20 cellular contexts compared by ENCODE assay signal in genomic region chr10:58431903-58432302, GRCh38.
"Had no signal": no experiment of that assay in that cellular context is flagged by ENCODE, and none has a peak within 500 bp of the region (broad histone marks: within the 10 kb centered on the region; RNA-seq: fewer than 3 reads in every experiment).

No MANE protein-coding gene starts in this region.

- H3K4me3 Mint-ChIP-seq: activated CD4-positive, alpha-beta T cell treated with anti-CD3 and anti-CD28 coated beads for 36 hours; activated naive CD8-positive, alpha-beta T cell treated with anti-CD3 and anti-CD28 coated beads, Interleukin-2, amount 10 ng/mL, durations not matched to agents 7 days and 5 days; activated T-helper 1 cell treated with anti-CD3 and anti-CD28 coated beads, Interleukin-12 subunit alpha, Interleukin-12 subunit beta, Interleukin-2, Interleukin-4 antibody, amounts not matched to agents 30 ng/mL and 10 ng/mL and 1 ng/mL, durations not matched to agents 14 hours and 24 hours and 36 hours; memory B cell; naive B cell; neural progenitor cell; T-cell; WTC11 had no signal

- H3K9me3 Mint-ChIP-seq: activated T-helper 1 cell treated with anti-CD3 and anti-CD28 coated beads, Interleukin-12 subunit alpha, Interleukin-12 subunit beta, Interleukin-2, Interleukin-4 antibody, amounts not matched to agents 30 ng/mL and 10 ng/mL and 1 ng/mL, durations not matched to agents 14 hours and 24 hours and 36 hours; T-cell had no signal

- H3K36me3 ChIP-seq: breast epithelium, left lung, neural progenitor cell, sigmoid colon, tibial artery had no signal

- H3K4me2 ChIP-seq: neural progenitor cell had no signal

- H3K27ac ChIP-seq: left lung, neural progenitor cell, sigmoid colon, tibial artery had no signal

- H3K36me3 Mint-ChIP-seq: activated naive CD8-positive, alpha-beta T cell treated with anti-CD3 and anti-CD28 coated beads, Interleukin-2, amount 10 ng/mL, durations not matched to agents 7 days and 5 days; memory B cell; naive B cell; neural progenitor cell; T-cell had no signal

- H3K27ac Mint-ChIP-seq: activated CD4-positive, alpha-beta T cell treated with anti-CD3 and anti-CD28 coated beads for 36 hours; activated naive CD8-positive, alpha-beta T cell treated with anti-CD3 and anti-CD28 coated beads, Interleukin-2, amount 10 ng/mL, durations not matched to agents 7 days and 5 days; activated T-helper 1 cell treated with anti-CD3 and anti-CD28 coated beads, Interleukin-12 subunit alpha, Interleukin-12 subunit beta, Interleukin-2, Interleukin-4 antibody, amounts not matched to agents 30 ng/mL and 10 ng/mL and 1 ng/mL, durations not matched to agents 14 hours and 24 hours and 36 hours; memory B cell; naive B cell; neural progenitor cell; T-cell; WTC11 had no signal

- H3K4me1 ChIP-seq: neural progenitor cell, sigmoid colon had no signal

- H3K4me1 Mint-ChIP-seq: memory B cell, naive B cell, neural progenitor cell had no signal

- H2AFZ ChIP-seq: neural progenitor cell had no signal

- H3K27me3 ChIP-seq: breast epithelium, left lung, neural progenitor cell, sigmoid colon, tibial artery had no signal

- H3K9ac ChIP-seq: neural progenitor cell had no signal

- ATAC-seq: activated CD4-positive, alpha-beta T cell treated with anti-CD3 and anti-CD28 coated beads for 36 hours; esophagus mucosa; left lung; SK-N-SH treated with all-trans-retinoic acid at 6 μM for 48 hours; T-cell; WTC11 had no signal

- H3K4me3 ChIP-seq: breast epithelium, left lung, neural progenitor cell, sigmoid colon, tibial artery had no signal

- H3K9me3 ChIP-seq: breast epithelium, left lung, sigmoid colon, tibial artery had no signal

- DNase-seq: activated CD4-positive, alpha-beta T cell treated with anti-CD3 and anti-CD28 coated beads for 36 hours; activated CD4-positive, alpha-beta T cell treated with anti-CD3 and anti-CD28 coated beads, Interleukin-2, amount 50 U/mL, for 48 hours; activated naive CD8-positive, alpha-beta T cell treated with anti-CD3 and anti-CD28 coated beads, Interleukin-2, amount 10 ng/mL, durations not matched to agents 7 days and 5 days; activated T-cell treated with anti-CD3 and anti-CD28 coated beads for 4 hours; effector CD8-positive, alpha-beta T cell; hypothalamus; kidney; left lung; naive B cell; sigmoid colon; stimulated activated naive CD4-positive, alpha-beta T cell treated with Interleukin-2 at 50 U/mL for 16 hours; T-cell; tibial artery had no signal
